ENCODE assay signal across 8 cellular contexts in genomic region chr16:85446846-85447656, GRCh38.
DNase-seq lines count a peak whose midpoint lies in the region; ATAC-seq, FAIRE-seq and TF ChIP-seq lines count a peak whose summit lies in the region.

No MANE protein-coding gene starts in this region.

- peak; percentile 56 for FAIRE-seq in GM12878 (lab: Jason Lieb, UNC)

- H3K4me1 ChIP-seq in GM12878 (ENCODE audit: control insufficient read depth, insufficient read depth, low read length): peaks cover 26% of the 10 kb centered on the region

- 26% methylated on average over 22 of the region's 22 CpGs for WGBS in GM12878 (ENCODE audit: insufficient coverage, insufficient replicate concordance, low lambda C conversion rate, missing lambda C conversion rate)

- ATAC-seq in HG03460 (IDR thresholded peaks at IDR 0.05; ENCODE audit: unreplicated experiment) (peak; percentile 76), GM12878 (peak; percentile 87)

- H3K4me2 ChIP-seq in GM12878 (ENCODE audit: control insufficient read depth, insufficient read depth): peak overlapping the region; percentile 17; the same call in 1 of the 2 replicates

- H3K27me3 ChIP-seq in GM12878 (replicated peaks in 1 of 2; ENCODE audit: control insufficient read depth in 2 of 2, insufficient read depth in 2 of 2, low read length in 1 of 2): no peaks in the 10 kb centered on the region; a peak in 1 of 4 replicates

- no peak overlapping the region for H3K4me3 ChIP-seq in GM12878

- H3K4me1 Mint-ChIP-seq in type B pancreatic cell (ENCODE audit: unreplicated experiment): peaks cover 23% of the 10 kb centered on the region

- TF ChIP-seq POLR2A in GM12878 (IDR thresholded peaks at IDR 0.05; ENCODE audit: low read depth, low read length): no peak

- TF ChIP-seq CTCF in GM12878 (IDR thresholded peaks at IDR 0.05 in 2 of 3, conservative IDR thresholded peaks at IDR 0.05 in 1 of 3; ENCODE audit: control insufficient read depth in 2 of 3, extremely low read depth in 1 of 3, insufficient read depth in 1 of 3, low read depth in 3 of 3, low read length in 3 of 3) (peak; percentile 6 to 43 (median 16); a peak in 4 of 6 replicates), type B pancreatic cell (conservative IDR thresholded peaks at IDR 0.05) (no peak)

- no TSS peak for BruUV-seq in GM12878 (replicated peaks; lab: Mats Ljungman, UMichigan)

- peak; percentile 14 for DNase-seq in NCI-H345 (lab: John Stamatoyannopoulos, UW)
- no peak for DNase-seq in NCI-H345 treated with DMSO at 0.1 percent for 48 hours (lab: John Stamatoyannopoulos, UW; ENCODE audit: unreplicated experiment)
- peak; percentile 39 for DNase-seq in GM12878 (ENCODE audit: low read depth, low spot score)
- DNase-seq in type B pancreatic cell (ENCODE audit: extremely low spot score, unreplicated experiment): no peak
- no peak for DNase-seq in NCI-H2196 (lab: John Stamatoyannopoulos, UW; ENCODE audit: unreplicated experiment)
- DNase-seq in HPDE6-E6E7 (ENCODE audit: extremely low spot score): no peak
- DNase-seq in SW480 (ENCODE audit: low spot score): no peak

- H3K36me3 Mint-ChIP-seq in type B pancreatic cell: no peaks in the 10 kb centered on the region

- H4K20me1 ChIP-seq in GM12878 (ENCODE audit: control insufficient read depth, insufficient read depth): no peaks in the 10 kb centered on the region

- CTCF ChIA-PET in GM12878 (lab: Yijun Ruan, JAX): interaction anchor here (0.5 to 3.2 kb wide), 20 partner anchors 18 to 702 kb away, joined by 3 to 16 read pairs (median 3); no protein-coding TSS in a partner anchor

- in situ Hi-C loops in GM12878 (cut with MboI): loop anchor here (25.0 kb wide), 1 partner anchor 165 kb away; the partner anchor contains the start of gene GSE1

- POLR2A ChIA-PET in GM12878 (lab: Charles Lee): interaction anchor here (1.5 kb wide), 1 partner anchor 107 kb away, joined by 3 read pairs; no protein-coding TSS in a partner anchor

- no peak overlapping the region for H3K4me3 Mint-ChIP-seq in type B pancreatic cell

- RAD21 ChIA-PET in GM12878 (lab: Charles Lee; ENCODE audit: unreplicated experiment): interaction anchor here (0.6 to 2.0 kb wide), 8 partner anchors 44 to 269 kb away, joined by 3 to 12 read pairs (median 5); no protein-coding TSS in a partner anchor

- no peaks in the 10 kb centered on the region for H3K36me3 ChIP-seq in GM12878 (ENCODE audit: control insufficient read depth in 2 of 2, insufficient read depth in 2 of 2, low read length in 1 of 2)

- TF ChIP-seq RAD21 in GM12878 (IDR thresholded peaks at IDR 0.05; ENCODE audit: insufficient read depth, low read depth, low read length): no peak

- no peak overlapping the region for H3K27ac ChIP-seq in GM12878 (ENCODE audit: control insufficient read depth, insufficient read depth)

- peaks cover 2% of the 10 kb centered on the region for H3K27me3 Mint-ChIP-seq in type B pancreatic cell

- TF ChIP-seq EP300 in GM12878 (IDR thresholded peaks at IDR 0.05; ENCODE audit: borderline replicate concordance in 1 of 2, control insufficient read depth in 1 of 2, low read depth in 2 of 2, low read length in 2 of 2): no peak

- no peaks in the 10 kb centered on the region for H3K9me3 Mint-ChIP-seq in type B pancreatic cell

- H3K27ac Mint-ChIP-seq in type B pancreatic cell: peak overlapping the region; percentile 64

- no peak overlapping the region for H3K9ac ChIP-seq in GM12878 (ENCODE audit: control insufficient read depth, insufficient read depth, low read length)

- no peaks in the 10 kb centered on the region for H3K9me3 ChIP-seq in GM12878 (replicated peaks; ENCODE audit: control insufficient read depth, insufficient read depth, low read length)

- intact Hi-C loops in GM12878 (cut with micrococcal nuclease; ENCODE audit: unreplicated experiment): loop anchor here (10.0 kb wide), 1 partner anchor 108 kb away; no protein-coding TSS in a partner anchor

- peak overlapping the region; percentile 23; the same call in 1 of the 2 replicates for H2AFZ ChIP-seq in GM12878 (ENCODE audit: control insufficient read depth, low read depth, low read length)

- H3K79me2 ChIP-seq in GM12878 (ENCODE audit: control insufficient read depth, insufficient read depth, low read length): no peaks in the 10 kb centered on the region

- SMC1A ChIA-PET in GM12878 (lab: Charles Lee; ENCODE audit: uncharacterized antibody, unreplicated experiment): interaction anchor here (0.9 to 2.2 kb wide), 8 partner anchors 11 to 270 kb away, joined by 3 to 7 read pairs (median 3); partner anchors contain the start of gene GSE1

TF ChIP-seq in GM12878, 131 proteins besides CTCF, POLR2A, EP300 and RAD21:
- peak; percentile 46; the same call in 1 of the 2 replicates for TF ChIP-seq NR2C1 (IDR thresholded peaks at IDR 0.05)
- TF ChIP-seq ESRRA (IDR thresholded peaks at IDR 0.05; ENCODE audit: low read length): peak; percentile 88; the same call in 1 of the 2 replicates
- TF ChIP-seq CHD2 (IDR thresholded peaks at IDR 0.05; ENCODE audit: borderline replicate concordance, low read depth, low read length): no peak
- no peak for TF ChIP-seq NFXL1 (IDR thresholded peaks at IDR 0.05; ENCODE audit: borderline replicate concordance)
- TF ChIP-seq KAT2A (conservative IDR thresholded peaks at IDR 0.05; ENCODE audit: control insufficient read depth, low read depth, low read length): no peak
- peak; percentile 96 for TF ChIP-seq TCF12 (IDR thresholded peaks at IDR 0.05; ENCODE audit: low read depth, low read length)
- peak; percentile 99 for TF ChIP-seq TCF3 (IDR thresholded peaks at IDR 0.05; ENCODE audit: borderline replicate concordance, insufficient read depth, low read depth, low read length)
- TF ChIP-seq SP1 (IDR thresholded peaks at IDR 0.05; ENCODE audit: low read depth, low read length): no peak
- TF ChIP-seq NR2F1 (conservative IDR thresholded peaks at IDR 0.05): peak; percentile 62
- peak; percentile 50; the same call in 1 of the 2 replicates for TF ChIP-seq PKNOX1 (IDR thresholded peaks at IDR 0.05)
TF ChIP-seq in GM12878: peak in this region for 6.

Comparison
In these comparisons a context has a peak if more than half of its experiments do, and no peak if none do; other contexts are left out.
1. DNase-seq: peak in NCI-H345 (single experiment) and GM12878 (single experiment); none in NCI-H345 treated with DMSO at 0.1 percent for 48 hours (single experiment), type B pancreatic cell (single experiment), NCI-H2196 (single experiment), HPDE6-E6E7 (single experiment) and SW480 (single experiment).